In genomic region chr6:44119704-44120262, GRCh38 we compare ENCODE assay signal across 18 cellular contexts. TPM values are rescaled to one million over a fixed set of nuclear protein-coding genes. Genes with fewer than 3 reads are reported as not detected.
A peak's percentile ranks its signal among the peaks of the same experiment; 100 is the strongest.
DNase-seq lines count a peak whose midpoint lies in the region; ATAC-seq and TF ChIP-seq lines count a peak whose summit lies in the region.
"Had no signal": no experiment of that assay in that cellular context is flagged by ENCODE, and none has a peak within 500 bp of the region (broad histone marks: within the 10 kb centered on the region; RNA-seq: fewer than 3 reads in every experiment).

No MANE protein-coding gene starts in this region.

- no peak for ATAC-seq in stimulated activated naive CD8-positive, alpha-beta T cell treated with anti-CD3 and anti-CD28 coated beads, Interleukin-15, Interleukin-2, amounts not matched to agents 100 U/mL and 50 U/mL, for 24 hours
- no peak for ATAC-seq in GM19467 (IDR thresholded peaks at IDR 0.05; ENCODE audit: unreplicated experiment)
- no peak for ATAC-seq in HG02678 (IDR thresholded peaks at IDR 0.05; ENCODE audit: unreplicated experiment)

- WGBS in mesendoderm (ENCODE audit: extremely low coverage, insufficient coverage, low lambda C conversion rate): no CpG with 5 or more reads among the region's 5 CpGs

- TF ChIP-seq CTCF in chondrocyte (IDR thresholded peaks at IDR 0.05): no peak

- H3K56ac ChIP-seq in mesendoderm (ENCODE audit: low read length): peak overlapping the region; percentile 9

- H3K27me3 ChIP-seq in mesendoderm (ENCODE audit: insufficient read depth, low read length, poor library complexity): no peaks in the 10 kb centered on the region
- H3K27me3 ChIP-seq: body of pancreas, heart right ventricle, neutrophil, spleen had no signal

- no peak overlapping the region for H3K9ac ChIP-seq in mesendoderm (ENCODE audit: low read length)

- no peak overlapping the region for H3K4me3 Mint-ChIP-seq in stimulated activated naive CD8-positive, alpha-beta T cell treated with anti-CD3 and anti-CD28 coated beads, Interleukin-15, Interleukin-2, amounts not matched to agents 100 ng/mL and 50 ng/mL, for 24 hours
- H3K4me3 Mint-ChIP-seq in chondrocyte (ENCODE audit: unreplicated experiment): no peak overlapping the region

- no peak overlapping the region for H4K8ac ChIP-seq in mesendoderm (ENCODE audit: low read depth, low read length)

- no peak overlapping the region for H3K27ac ChIP-seq in mesendoderm (ENCODE audit: low read depth, low read length)
- H3K27ac ChIP-seq: neutrophil, spleen had no signal

- H3K36me3 Mint-ChIP-seq in stimulated activated naive CD8-positive, alpha-beta T cell treated with anti-CD3 and anti-CD28 coated beads, Interleukin-15, Interleukin-2, amounts not matched to agents 100 ng/mL and 50 ng/mL, for 24 hours (ENCODE audit: low read depth): peaks cover 34% of the 10 kb centered on the region
- H3K36me3 Mint-ChIP-seq in chondrocyte (ENCODE audit: low read depth): peaks cover 4% of the 10 kb centered on the region

- no peak for DNase-seq in stimulated activated naive CD8-positive, alpha-beta T cell treated with anti-CD3 and anti-CD28 coated beads, Interleukin-15, Interleukin-2, amounts not matched to agents 100 U/mL and 50 U/mL, for 24 hours
- DNase-seq in chondrocyte (ENCODE audit: low spot score) (no peak), mesendoderm (no peak), NOMO-1 treated with DMSO at 0.1 percent for 48 hours (lab: John Stamatoyannopoulos, UW; ENCODE audit: unreplicated experiment) (no peak), hypothalamus (lab: John Stamatoyannopoulos, UW) (no peak)
- DNase-seq: activated CD4-positive, alpha-beta T cell treated with anti-CD3 and anti-CD28 coated beads, Interleukin-2, amount 50 U/mL, for 4 hours; activated effector memory CD4-positive, alpha-beta T cell treated with Interleukin-2 at 50 U/mL for 16 hours; DMS53; effector CD8-positive, alpha-beta T cell; heart right ventricle; spleen had no signal

- H3K27ac Mint-ChIP-seq in stimulated activated naive CD8-positive, alpha-beta T cell treated with anti-CD3 and anti-CD28 coated beads, Interleukin-15, Interleukin-2, amounts not matched to agents 100 ng/mL and 50 ng/mL, for 24 hours: peak overlapping the region; percentile 27
- peak overlapping the region; percentile 43 for H3K27ac Mint-ChIP-seq in chondrocyte (ENCODE audit: unreplicated experiment)

- no peak overlapping the region for H2AK5ac ChIP-seq in mesendoderm (ENCODE audit: low read length)

- peak overlapping the region; percentile 72 for H3K23ac ChIP-seq in mesendoderm (ENCODE audit: low read length)

- H3K4me1 ChIP-seq in mesendoderm (ENCODE audit: control insufficient read depth, low read depth, low read length): peaks cover 8% of the 10 kb centered on the region

- H3K79me2 ChIP-seq in mesendoderm (ENCODE audit: control insufficient read depth, insufficient read depth, low read length): peaks cover 90% of the 10 kb centered on the region

- H3K79me1 ChIP-seq in mesendoderm (ENCODE audit: low read length): peaks cover 33% of the 10 kb centered on the region

- no peak overlapping the region for H3K4me3 ChIP-seq in mesendoderm (ENCODE audit: low read length)
- H3K4me3 ChIP-seq: body of pancreas, heart right ventricle, spleen had no signal

- H2BK5ac ChIP-seq in mesendoderm (ENCODE audit: low read length): no peak overlapping the region

- H2BK15ac ChIP-seq in mesendoderm (replicated peaks; ENCODE audit: low read depth): no peak overlapping the region

- no peak overlapping the region for H3K4me2 ChIP-seq in mesendoderm (ENCODE audit: low read length)

- peaks cover 76% of the 10 kb centered on the region for H3K4me1 Mint-ChIP-seq in stimulated activated naive CD8-positive, alpha-beta T cell treated with anti-CD3 and anti-CD28 coated beads, Interleukin-15, Interleukin-2, amounts not matched to agents 100 ng/mL and 50 ng/mL, for 24 hours (ENCODE audit: low read depth)
- H3K4me1 Mint-ChIP-seq in chondrocyte (ENCODE audit: low read depth): peaks cover 80% of the 10 kb centered on the region

- no peak overlapping the region for H3K4ac ChIP-seq in mesendoderm (ENCODE audit: low read depth, low read length)

- H2BK120ac ChIP-seq in mesendoderm (ENCODE audit: low read depth, low read length): no peak overlapping the region

- no peak overlapping the region for H4K5ac ChIP-seq in mesendoderm (ENCODE audit: low read length)

- H3K9me3 Mint-ChIP-seq in stimulated activated naive CD8-positive, alpha-beta T cell treated with anti-CD3 and anti-CD28 coated beads, Interleukin-15, Interleukin-2, amounts not matched to agents 100 ng/mL and 50 ng/mL, for 24 hours: no peaks in the 10 kb centered on the region
- H3K9me3 Mint-ChIP-seq in chondrocyte (ENCODE audit: low read depth): no peaks in the 10 kb centered on the region

- peaks cover 2% of the 10 kb centered on the region for H3K36me3 ChIP-seq in mesendoderm (ENCODE audit: control insufficient read depth, insufficient read depth, low read length)

- H3K18ac ChIP-seq in mesendoderm (ENCODE audit: low read length): no peak overlapping the region

- H3K27me3 Mint-ChIP-seq in stimulated activated naive CD8-positive, alpha-beta T cell treated with anti-CD3 and anti-CD28 coated beads, Interleukin-15, Interleukin-2, amounts not matched to agents 100 ng/mL and 50 ng/mL, for 24 hours: no peaks in the 10 kb centered on the region
- no peaks in the 10 kb centered on the region for H3K27me3 Mint-ChIP-seq in chondrocyte (ENCODE audit: low read depth)

RNA-seq across cellular contexts. Expression of gene MRPL14, which starts 7.5 kb away (rescaled TPM):
- total RNA-seq in chondrocyte: 35.1 to 38.7 TPM (median 35.5 TPM) in 3 replicates
- 90.4 TPM for polyA plus RNA-seq in mesendoderm (2013, experiment 1 of 2)
- polyA plus RNA-seq in mesendoderm (2013, experiment 2 of 2): 90.0 TPM

RNA-seq across cellular contexts. Expression of gene TMEM63B, which starts 7.6 kb away (rescaled TPM):
- total RNA-seq in chondrocyte: 36.2 to 40.7 TPM (median 40.3 TPM) in 3 replicates
- polyA plus RNA-seq in mesendoderm (2013, experiment 1 of 2): 17.8 TPM
- polyA plus RNA-seq in mesendoderm (2013, experiment 2 of 2): 17.9 TPM

RNA-seq across cellular contexts. Expression of gene CAPN11, which starts 38.8 kb away (rescaled TPM):
- 0.07 TPM in 1 of 3 replicates, not detected in the others for total RNA-seq in chondrocyte
- 0.18 TPM for polyA plus RNA-seq in mesendoderm (2013, experiment 1 of 2)
- polyA plus RNA-seq in mesendoderm (2013, experiment 2 of 2): 0.22 TPM
- total RNA-seq: NCI-H460, RPMI7951 had no signal
